In genomic region chr22:20811171-20811570, GRCh38 we compare ENCODE assay signal across 18 cellular contexts. TPM values are rescaled to one million over a fixed set of nuclear protein-coding genes. Genes with fewer than 3 reads are reported as not detected.
"Had no signal": no experiment of that assay in that cellular context is flagged by ENCODE, and none has a peak within 500 bp of the region (broad histone marks: within the 10 kb centered on the region; RNA-seq: fewer than 3 reads in every experiment).

No MANE protein-coding gene starts in this region.

- ATAC-seq: esophagus mucosa, left colon had no signal

- DNase-seq: activated B cell treated with CpG ODN at 0.5 μM for 24 hours; activated effector memory CD4-positive, alpha-beta T cell treated with Interleukin-2 at 50 U/mL for 16 hours; amniotic stem cell; glutamatergic neuron; left colon; naive B cell; nucleus accumbens; substantia nigra; trophoblast cell had no signal

- H3K4me1 ChIP-seq: right atrium auricular region had no signal

- H3K4me3 ChIP-seq: lung, right atrium auricular region, SK-N-MC, skin epidermis had no signal

- H3K4me1 Mint-ChIP-seq: brain had no signal

- H3K9me3 Mint-ChIP-seq: activated B cell treated with CpG ODN at 0.5 μM for 24 hours; brain; dendritic cell treated with granulocyte-macrophage colony-stimulating factor and Interleukin-4, amounts not matched to agents 40 ng/mL and 50 ng/mL, for 4 days; naive B cell had no signal

- H3K4me3 Mint-ChIP-seq: activated B cell treated with CpG ODN at 0.5 μM for 24 hours; brain; dendritic cell treated with granulocyte-macrophage colony-stimulating factor and Interleukin-4, amounts not matched to agents 40 ng/mL and 50 ng/mL, for 4 days; naive B cell had no signal

- H3K27ac ChIP-seq: right atrium auricular region, SK-N-MC, skin epidermis had no signal

- H3K27me3 Mint-ChIP-seq: activated B cell treated with CpG ODN at 0.5 μM for 24 hours; brain; dendritic cell treated with granulocyte-macrophage colony-stimulating factor and Interleukin-4, amounts not matched to agents 40 ng/mL and 50 ng/mL, for 4 days; naive B cell had no signal

- H3K9me3 ChIP-seq: right atrium auricular region had no signal

- H3K27me3 ChIP-seq: right atrium auricular region had no signal

- H3K27ac Mint-ChIP-seq: activated B cell treated with CpG ODN at 0.5 μM for 24 hours; brain; dendritic cell treated with granulocyte-macrophage colony-stimulating factor and Interleukin-4, amounts not matched to agents 40 ng/mL and 50 ng/mL, for 4 days had no signal

RNA-seq across cellular contexts. Expression of gene SERPIND1, which starts 37.3 kb away (rescaled TPM):
- total RNA-seq: activated B cell treated with CpG ODN at 0.5 μM for 24 hours; left colon; posterior vena cava; T-helper 1 cell treated with Interleukin-12 subunit alpha and Interleukin-12 subunit beta and Interleukin-4 antibody, amounts not matched to agents 30 ng/mL and 1 ng/mL, for 36 hours had no signal
